In the genomic region with DNA sequence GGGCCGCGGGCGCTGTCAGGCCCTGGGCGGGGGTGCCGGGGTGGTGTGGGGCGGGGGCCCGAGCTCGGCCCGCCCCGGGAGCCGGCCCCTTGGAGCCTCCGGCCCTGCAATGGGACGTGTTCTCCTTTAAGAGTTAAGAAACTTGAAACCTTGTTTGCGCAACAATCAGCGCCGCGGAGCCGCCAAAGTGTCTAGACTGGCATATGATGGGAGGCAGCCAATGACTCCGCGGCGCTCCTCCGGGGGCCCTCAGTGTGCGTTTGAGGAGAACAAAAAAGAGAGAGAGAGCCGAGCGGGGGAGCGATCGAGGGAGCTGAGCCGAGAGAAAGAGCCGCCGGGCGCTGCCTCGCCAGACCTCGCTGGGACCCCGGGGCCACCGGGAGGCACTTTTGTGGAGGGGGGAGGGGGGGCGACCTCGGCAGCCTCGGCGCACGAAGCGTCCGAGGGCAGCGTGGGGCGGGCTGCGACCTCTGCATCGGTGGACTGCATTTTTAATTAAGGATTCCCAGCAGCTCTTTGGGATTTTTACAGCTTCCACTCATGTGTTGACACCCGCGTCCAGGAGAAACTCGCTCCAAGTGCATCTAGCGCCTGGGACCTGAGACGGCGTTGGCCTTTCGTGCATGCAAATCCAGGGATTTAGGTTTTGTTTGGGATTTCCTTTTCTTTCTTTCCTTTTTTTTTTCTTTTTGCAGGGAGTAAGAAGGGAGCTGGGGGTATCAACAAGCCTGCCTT, we compare ENCODE assay signal across 1 cellular context.
TF ChIP-seq lines count a peak whose summit lies in the region.

A gene (plus strand): TSS at position 202 of the 735 bp plus-strand sequence. CDS start 1,023 bp downstream, outside the sequence.

TF ChIP-seq in HepG2, 621 proteins besides CTCF, POLR2A, EP300 and RAD21 (continued from another document and continues in another):
- TF ChIP-seq, protein P1, sequence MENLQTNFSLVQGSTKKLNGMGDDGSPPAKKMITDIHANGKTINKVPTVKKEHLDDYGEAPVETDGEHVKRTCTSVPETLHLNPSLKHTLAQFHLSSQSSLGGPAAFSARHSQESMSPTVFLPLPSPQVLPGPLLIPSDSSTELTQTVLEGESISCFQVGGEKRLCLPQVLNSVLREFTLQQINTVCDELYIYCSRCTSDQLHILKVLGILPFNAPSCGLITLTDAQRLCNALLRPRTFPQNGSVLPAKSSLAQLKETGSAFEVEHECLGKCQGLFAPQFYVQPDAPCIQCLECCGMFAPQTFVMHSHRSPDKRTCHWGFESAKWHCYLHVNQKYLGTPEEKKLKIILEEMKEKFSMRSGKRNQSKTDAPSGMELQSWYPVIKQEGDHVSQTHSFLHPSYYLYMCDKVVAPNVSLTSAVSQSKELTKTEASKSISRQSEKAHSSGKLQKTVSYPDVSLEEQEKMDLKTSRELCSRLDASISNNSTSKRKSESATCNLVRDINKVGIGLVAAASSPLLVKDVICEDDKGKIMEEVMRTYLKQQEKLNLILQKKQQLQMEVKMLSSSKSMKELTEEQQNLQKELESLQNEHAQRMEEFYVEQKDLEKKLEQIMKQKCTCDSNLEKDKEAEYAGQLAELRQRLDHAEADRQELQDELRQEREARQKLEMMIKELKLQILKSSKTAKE (CRISPR knock-in tag; IDR thresholded peaks at IDR 0.05; ENCODE audit: borderline replicate concordance): peak; percentile 93
- TF ChIP-seq KDM2A (CRISPR knock-in tag; IDR thresholded peaks at IDR 0.05; ENCODE audit: borderline replicate concordance, low read depth) (peak; percentile 75; the same call in 1 of the 2 replicates), ISX (CRISPR knock-in tag; conservative IDR thresholded peaks at IDR 0.05) (no peak), GPN1 (CRISPR knock-in tag; IDR thresholded peaks at IDR 0.05; ENCODE audit: borderline replicate concordance) (no peak), ZEB1 (IDR thresholded peaks at IDR 0.05; ENCODE audit: insufficient replicate concordance, low read depth) (peak; percentile 13), SATB2 (CRISPR knock-in tag; IDR thresholded peaks at IDR 0.05) (no peak), ZNF839 (CRISPR knock-in tag; IDR thresholded peaks at IDR 0.05; ENCODE audit: borderline replicate concordance) (no peak), NAIF1 (CRISPR knock-in tag; IDR thresholded peaks at IDR 0.05; ENCODE audit: borderline replicate concordance) (no peak), AGO2 (optimal IDR thresholded peaks at IDR 0.05; ENCODE audit: low read depth, low read length) (no peak), MBD4 (IDR thresholded peaks at IDR 0.05; ENCODE audit: borderline replicate concordance, low read length) (no peak), AHR (CRISPR knock-in tag; IDR thresholded peaks at IDR 0.05) (no peak), KDM3A (CRISPR knock-in tag; IDR thresholded peaks at IDR 0.05; ENCODE audit: low read depth) (no peak), ZBTB3 (CRISPR knock-in tag; IDR thresholded peaks at IDR 0.05; ENCODE audit: borderline replicate concordance, low read depth) (no peak), MIXL1 (CRISPR knock-in tag; IDR thresholded peaks at IDR 0.05) (0 out of 2 replicates have a peak, but pooled peaks have one; percentile 40), BCL6 (CRISPR knock-in tag; IDR thresholded peaks at IDR 0.05) (peak; percentile 70), U2AF1 (optimal IDR thresholded peaks at IDR 0.05; ENCODE audit: low read depth, low read length) (no peak), KLF16 (CRISPR knock-in tag; IDR thresholded peaks at IDR 0.05) (0 out of 4 replicates have a peak, but pooled peaks of 1 of the 2 experiments have one; percentile 16), KDM4B (CRISPR knock-in tag; IDR thresholded peaks at IDR 0.05) (0 out of 2 replicates have a peak, but pooled peaks have one; percentile 37), HNF4A (CRISPR knock-in tag; IDR thresholded peaks at IDR 0.05) (no peak), ZNF530 (CRISPR knock-in tag; IDR thresholded peaks at IDR 0.05; ENCODE audit: low read depth) (no peak), ZNF563 (CRISPR knock-in tag; IDR thresholded peaks at IDR 0.05) (no peak), ZNF24 (IDR thresholded peaks at IDR 0.05) (no peak), KAT7 (CRISPR knock-in tag; IDR thresholded peaks at IDR 0.05; ENCODE audit: borderline replicate concordance) (no peak), CREB1 (IDR thresholded peaks at IDR 0.05) (no peak), CREB1 (CRISPR knock-in tag; IDR thresholded peaks at IDR 0.05) (no peak; the same call in 1 of the 2 replicates), MZF1 (CRISPR knock-in tag; IDR thresholded peaks at IDR 0.05; ENCODE audit: borderline replicate concordance) (no peak), HNRNPK (IDR thresholded peaks at IDR 0.05; ENCODE audit: low read depth, low read length, poor library complexity, severe bottlenecking) (no peak), ZNF550 (CRISPR knock-in tag; IDR thresholded peaks at IDR 0.05; ENCODE audit: borderline replicate concordance) (no peak), ZNF747 (CRISPR knock-in tag; IDR thresholded peaks at IDR 0.05; ENCODE audit: borderline replicate concordance) (no peak), ZNF777 (CRISPR knock-in tag; IDR thresholded peaks at IDR 0.05) (no peak), ZNF10 (CRISPR knock-in tag; IDR thresholded peaks at IDR 0.05; ENCODE audit: borderline replicate concordance, low read depth) (no peak), MEF2D (CRISPR knock-in tag; IDR thresholded peaks at IDR 0.05) (no peak), FOXK1 (CRISPR knock-in tag; IDR thresholded peaks at IDR 0.05; ENCODE audit: borderline replicate concordance, low read depth) (peak; percentile 62; the same call in 1 of the 2 replicates), CHD4 (IDR thresholded peaks at IDR 0.05; ENCODE audit: borderline replicate concordance, low read length) (no peak), GTF2F1 (IDR thresholded peaks at IDR 0.05; ENCODE audit: low read length) (no peak), ZNF790 (CRISPR knock-in tag; IDR thresholded peaks at IDR 0.05; ENCODE audit: borderline replicate concordance) (0 out of 2 replicates have a peak, but pooled peaks have one; percentile 5), ZNF180 (CRISPR knock-in tag; IDR thresholded peaks at IDR 0.05; ENCODE audit: borderline replicate concordance, low read depth) (no peak), ZNF34 (CRISPR knock-in tag; IDR thresholded peaks at IDR 0.05; ENCODE audit: borderline replicate concordance) (no peak), KAT2B (IDR thresholded peaks at IDR 0.05; ENCODE audit: borderline replicate concordance, low read depth, low read length) (no peak), ZSCAN21 (CRISPR knock-in tag; IDR thresholded peaks at IDR 0.05; ENCODE audit: borderline replicate concordance) (no peak; the same call in 1 of the 2 replicates), NCOA1 (CRISPR knock-in tag; IDR thresholded peaks at IDR 0.05) (no peak), CEBPG (CRISPR knock-in tag; IDR thresholded peaks at IDR 0.05) (peak; percentile 97), ZNF546 (CRISPR knock-in tag; conservative IDR thresholded peaks at IDR 0.05) (no peak)
- TF ChIP-seq, protein P2, sequence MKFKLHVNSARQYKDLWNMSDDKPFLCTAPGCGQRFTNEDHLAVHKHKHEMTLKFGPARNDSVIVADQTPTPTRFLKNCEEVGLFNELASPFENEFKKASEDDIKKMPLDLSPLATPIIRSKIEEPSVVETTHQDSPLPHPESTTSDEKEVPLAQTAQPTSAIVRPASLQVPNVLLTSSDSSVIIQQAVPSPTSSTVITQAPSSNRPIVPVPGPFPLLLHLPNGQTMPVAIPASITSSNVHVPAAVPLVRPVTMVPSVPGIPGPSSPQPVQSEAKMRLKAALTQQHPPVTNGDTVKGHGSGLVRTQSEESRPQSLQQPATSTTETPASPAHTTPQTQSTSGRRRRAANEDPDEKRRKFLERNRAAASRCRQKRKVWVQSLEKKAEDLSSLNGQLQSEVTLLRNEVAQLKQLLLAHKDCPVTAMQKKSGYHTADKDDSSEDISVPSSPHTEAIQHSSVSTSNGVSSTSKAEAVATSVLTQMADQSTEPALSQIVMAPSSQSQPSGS (CRISPR knock-in tag; IDR thresholded peaks at IDR 0.05): no peak
- TF ChIP-seq, protein P3, sequence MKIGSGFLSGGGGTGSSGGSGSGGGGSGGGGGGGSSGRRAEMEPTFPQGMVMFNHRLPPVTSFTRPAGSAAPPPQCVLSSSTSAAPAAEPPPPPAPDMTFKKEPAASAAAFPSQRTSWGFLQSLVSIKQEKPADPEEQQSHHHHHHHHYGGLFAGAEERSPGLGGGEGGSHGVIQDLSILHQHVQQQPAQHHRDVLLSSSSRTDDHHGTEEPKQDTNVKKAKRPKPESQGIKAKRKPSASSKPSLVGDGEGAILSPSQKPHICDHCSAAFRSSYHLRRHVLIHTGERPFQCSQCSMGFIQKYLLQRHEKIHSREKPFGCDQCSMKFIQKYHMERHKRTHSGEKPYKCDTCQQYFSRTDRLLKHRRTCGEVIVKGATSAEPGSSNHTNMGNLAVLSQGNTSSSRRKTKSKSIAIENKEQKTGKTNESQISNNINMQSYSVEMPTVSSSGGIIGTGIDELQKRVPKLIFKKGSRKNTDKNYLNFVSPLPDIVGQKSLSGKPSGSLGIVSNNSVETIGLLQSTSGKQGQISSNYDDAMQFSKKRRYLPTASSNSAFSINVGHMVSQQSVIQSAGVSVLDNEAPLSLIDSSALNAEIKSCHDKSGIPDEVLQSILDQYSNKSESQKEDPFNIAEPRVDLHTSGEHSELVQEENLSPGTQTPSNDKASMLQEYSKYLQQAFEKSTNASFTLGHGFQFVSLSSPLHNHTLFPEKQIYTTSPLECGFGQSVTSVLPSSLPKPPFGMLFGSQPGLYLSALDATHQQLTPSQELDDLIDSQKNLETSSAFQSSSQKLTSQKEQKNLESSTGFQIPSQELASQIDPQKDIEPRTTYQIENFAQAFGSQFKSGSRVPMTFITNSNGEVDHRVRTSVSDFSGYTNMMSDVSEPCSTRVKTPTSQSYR (CRISPR knock-in tag; IDR thresholded peaks at IDR 0.05; ENCODE audit: borderline replicate concordance): peak; percentile 52; the same call in 1 of the 2 replicates
- TF ChIP-seq, protein P4, sequence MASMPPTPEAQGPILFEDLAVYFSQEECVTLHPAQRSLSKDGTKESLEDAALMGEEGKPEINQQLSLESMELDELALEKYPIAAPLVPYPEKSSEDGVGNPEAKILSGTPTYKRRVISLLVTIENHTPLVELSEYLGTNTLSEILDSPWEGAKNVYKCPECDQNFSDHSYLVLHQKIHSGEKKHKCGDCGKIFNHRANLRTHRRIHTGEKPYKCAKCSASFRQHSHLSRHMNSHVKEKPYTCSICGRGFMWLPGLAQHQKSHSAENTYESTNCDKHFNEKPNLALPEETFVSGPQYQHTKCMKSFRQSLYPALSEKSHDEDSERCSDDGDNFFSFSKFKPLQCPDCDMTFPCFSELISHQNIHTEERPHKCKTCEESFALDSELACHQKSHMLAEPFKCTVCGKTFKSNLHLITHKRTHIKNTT (CRISPR knock-in tag; IDR thresholded peaks at IDR 0.05): no peak
- TF ChIP-seq, protein P5, sequence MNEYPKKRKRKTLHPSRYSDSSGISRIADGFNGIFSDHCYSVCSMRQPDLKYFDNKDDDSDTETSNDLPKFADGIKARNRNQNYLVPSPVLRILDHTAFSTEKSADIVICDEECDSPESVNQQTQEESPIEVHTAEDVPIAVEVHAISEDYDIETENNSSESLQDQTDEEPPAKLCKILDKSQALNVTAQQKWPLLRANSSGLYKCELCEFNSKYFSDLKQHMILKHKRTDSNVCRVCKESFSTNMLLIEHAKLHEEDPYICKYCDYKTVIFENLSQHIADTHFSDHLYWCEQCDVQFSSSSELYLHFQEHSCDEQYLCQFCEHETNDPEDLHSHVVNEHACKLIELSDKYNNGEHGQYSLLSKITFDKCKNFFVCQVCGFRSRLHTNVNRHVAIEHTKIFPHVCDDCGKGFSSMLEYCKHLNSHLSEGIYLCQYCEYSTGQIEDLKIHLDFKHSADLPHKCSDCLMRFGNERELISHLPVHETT (CRISPR knock-in tag; conservative IDR thresholded peaks at IDR 0.05): no peak; the same call in 1 of the 2 replicates
- TF ChIP-seq, protein P6, sequence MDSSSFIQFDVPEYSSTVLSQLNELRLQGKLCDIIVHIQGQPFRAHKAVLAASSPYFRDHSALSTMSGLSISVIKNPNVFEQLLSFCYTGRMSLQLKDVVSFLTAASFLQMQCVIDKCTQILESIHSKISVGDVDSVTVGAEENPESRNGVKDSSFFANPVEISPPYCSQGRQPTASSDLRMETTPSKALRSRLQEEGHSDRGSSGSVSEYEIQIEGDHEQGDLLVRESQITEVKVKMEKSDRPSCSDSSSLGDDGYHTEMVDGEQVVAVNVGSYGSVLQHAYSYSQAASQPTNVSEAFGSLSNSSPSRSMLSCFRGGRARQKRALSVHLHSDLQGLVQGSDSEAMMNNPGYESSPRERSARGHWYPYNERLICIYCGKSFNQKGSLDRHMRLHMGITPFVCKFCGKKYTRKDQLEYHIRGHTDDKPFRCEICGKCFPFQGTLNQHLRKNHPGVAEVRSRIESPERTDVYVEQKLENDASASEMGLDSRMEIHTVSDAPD (CRISPR knock-in tag; IDR thresholded peaks at IDR 0.05): no peak
- TF ChIP-seq, protein P7, sequence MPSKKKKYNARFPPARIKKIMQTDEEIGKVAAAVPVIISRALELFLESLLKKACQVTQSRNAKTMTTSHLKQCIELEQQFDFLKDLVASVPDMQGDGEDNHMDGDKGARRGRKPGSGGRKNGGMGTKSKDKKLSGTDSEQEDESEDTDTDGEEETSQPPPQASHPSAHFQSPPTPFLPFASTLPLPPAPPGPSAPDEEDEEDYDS (CRISPR knock-in tag; IDR thresholded peaks at IDR 0.05): peak; percentile 81
- TF ChIP-seq, protein P8, sequence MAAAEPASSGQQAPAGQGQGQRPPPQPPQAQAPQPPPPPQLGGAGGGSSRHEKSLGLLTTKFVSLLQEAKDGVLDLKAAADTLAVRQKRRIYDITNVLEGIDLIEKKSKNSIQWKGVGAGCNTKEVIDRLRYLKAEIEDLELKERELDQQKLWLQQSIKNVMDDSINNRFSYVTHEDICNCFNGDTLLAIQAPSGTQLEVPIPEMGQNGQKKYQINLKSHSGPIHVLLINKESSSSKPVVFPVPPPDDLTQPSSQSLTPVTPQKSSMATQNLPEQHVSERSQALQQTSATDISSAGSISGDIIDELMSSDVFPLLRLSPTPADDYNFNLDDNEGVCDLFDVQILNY (CRISPR knock-in tag; conservative IDR thresholded peaks at IDR 0.05): no peak
- TF ChIP-seq, protein P9, sequence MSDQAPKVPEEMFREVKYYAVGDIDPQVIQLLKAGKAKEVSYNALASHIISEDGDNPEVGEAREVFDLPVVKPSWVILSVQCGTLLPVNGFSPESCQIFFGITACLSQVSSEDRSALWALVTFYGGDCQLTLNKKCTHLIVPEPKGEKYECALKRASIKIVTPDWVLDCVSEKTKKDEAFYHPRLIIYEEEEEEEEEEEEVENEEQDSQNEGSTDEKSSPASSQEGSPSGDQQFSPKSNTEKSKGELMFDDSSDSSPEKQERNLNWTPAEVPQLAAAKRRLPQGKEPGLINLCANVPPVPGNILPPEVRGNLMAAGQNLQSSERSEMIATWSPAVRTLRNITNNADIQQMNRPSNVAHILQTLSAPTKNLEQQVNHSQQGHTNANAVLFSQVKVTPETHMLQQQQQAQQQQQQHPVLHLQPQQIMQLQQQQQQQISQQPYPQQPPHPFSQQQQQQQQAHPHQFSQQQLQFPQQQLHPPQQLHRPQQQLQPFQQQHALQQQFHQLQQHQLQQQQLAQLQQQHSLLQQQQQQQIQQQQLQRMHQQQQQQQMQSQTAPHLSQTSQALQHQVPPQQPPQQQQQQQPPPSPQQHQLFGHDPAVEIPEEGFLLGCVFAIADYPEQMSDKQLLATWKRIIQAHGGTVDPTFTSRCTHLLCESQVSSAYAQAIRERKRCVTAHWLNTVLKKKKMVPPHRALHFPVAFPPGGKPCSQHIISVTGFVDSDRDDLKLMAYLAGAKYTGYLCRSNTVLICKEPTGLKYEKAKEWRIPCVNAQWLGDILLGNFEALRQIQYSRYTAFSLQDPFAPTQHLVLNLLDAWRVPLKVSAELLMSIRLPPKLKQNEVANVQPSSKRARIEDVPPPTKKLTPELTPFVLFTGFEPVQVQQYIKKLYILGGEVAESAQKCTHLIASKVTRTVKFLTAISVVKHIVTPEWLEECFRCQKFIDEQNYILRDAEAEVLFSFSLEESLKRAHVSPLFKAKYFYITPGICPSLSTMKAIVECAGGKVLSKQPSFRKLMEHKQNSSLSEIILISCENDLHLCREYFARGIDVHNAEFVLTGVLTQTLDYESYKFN (CRISPR knock-in tag; conservative IDR thresholded peaks at IDR 0.05): peak; percentile 50; the same call in 1 of the 2 replicates
